In genomic region chr22:37631448-37632173, GRCh38 we compare ENCODE assay signal across 1 cellular context.
TF ChIP-seq lines count a peak whose summit lies in the region.

No MANE protein-coding gene starts in this region.

TF ChIP-seq in K562, 482 proteins besides CTCF, POLR2A, EP300 and RAD21:
- no peak for TF ChIP-seq ETV6 (IDR thresholded peaks at IDR 0.05; ENCODE audit: borderline replicate concordance in 1 of 2, low read depth in 2 of 2, low read length in 1 of 2)
- TF ChIP-seq ETV6 (CRISPR knock-in tag; IDR thresholded peaks at IDR 0.05; ENCODE audit: borderline replicate concordance) = no peak
- TF ChIP-seq CSDE1 (IDR thresholded peaks at IDR 0.05) = no peak
- no peak for TF ChIP-seq HCFC1 (IDR thresholded peaks at IDR 0.05; ENCODE audit: low read depth, low read length)
- TF ChIP-seq MAZ (CRISPR knock-in tag; conservative IDR thresholded peaks at IDR 0.05 in 1 of 2, IDR thresholded peaks at IDR 0.05 in 1 of 2) = no peak
- peak; percentile 68 for TF ChIP-seq ZFP36 (IDR thresholded peaks at IDR 0.05; ENCODE audit: low read depth, low read length, partially characterized antibody)
- TF ChIP-seq NR2C1 (IDR thresholded peaks at IDR 0.05) = no peak
- TF ChIP-seq NR2C1 (tag; IDR thresholded peaks at IDR 0.05) = no peak
- TF ChIP-seq RBFOX2 (IDR thresholded peaks at IDR 0.05; ENCODE audit: low read depth, low read length) = 0 out of 2 replicates have a peak, but pooled peaks have one; percentile 11
- TF ChIP-seq ELK1 (CRISPR knock-in tag; IDR thresholded peaks at IDR 0.05) = no peak
- TF ChIP-seq POLR2G (IDR thresholded peaks at IDR 0.05; ENCODE audit: low read depth, low read length) = peak; percentile 57
